9 cellular contexts compared by ENCODE assay signal in genomic region chr12:47957671-47958070, GRCh38. TPM values are rescaled to one million over a fixed set of nuclear protein-coding genes. Genes with fewer than 3 reads are reported as not detected.
"Had no signal": no experiment of that assay in that cellular context is flagged by ENCODE, and none has a peak within 500 bp of the region (broad histone marks: within the 10 kb centered on the region; RNA-seq: fewer than 3 reads in every experiment).

No MANE protein-coding gene starts in this region.

RNA-seq across cellular contexts. Expression of gene COL2A1, which starts 46.6 kb away (rescaled TPM):
- total RNA-seq: subcutaneous adipose tissue, suprapubic skin, thyroid gland, tibial nerve, upper lobe of right lung, ureter, vagina had no signal
- polyA plus RNA-seq: urinary bladder had no signal

RNA-seq across cellular contexts. Expression of gene VDR, which starts 52.9 kb away (rescaled TPM):
- total RNA-seq: temporal lobe had no signal
